Comparison of ENCODE assay signal across 1 cellular context in the genomic region with DNA sequence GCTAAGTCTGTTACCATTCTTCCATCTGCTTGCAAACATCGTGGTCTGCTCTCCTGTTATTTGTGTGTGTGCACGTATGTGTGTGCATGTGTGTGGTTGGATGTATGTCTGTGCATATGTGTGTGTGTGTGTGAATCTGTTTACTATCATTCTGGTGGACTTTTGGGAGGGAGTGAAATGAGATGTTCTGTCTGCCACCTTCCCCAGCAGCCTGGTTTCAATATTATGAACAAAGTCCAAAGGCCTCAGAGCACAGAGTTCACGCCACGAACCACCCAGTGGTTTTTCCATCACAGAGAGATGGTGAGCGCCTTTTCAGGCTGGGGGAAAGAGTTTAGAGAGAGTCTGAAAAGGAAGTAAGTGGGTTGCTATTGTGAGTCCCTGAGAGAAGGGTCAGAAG.
TF ChIP-seq lines count a peak whose summit lies in the region.

No MANE protein-coding gene starts in this region.

TF ChIP-seq in A549, 52 proteins besides CTCF, POLR2A, EP300 and RAD21 (continued from another document):
- TF ChIP-seq E2F6 (IDR thresholded peaks at IDR 0.05; ENCODE audit: borderline replicate concordance, low read depth) (no peak), POLR2AphosphoS2 (conservative IDR thresholded peaks at IDR 0.05; ENCODE audit: low read length) (no peak), KDM5A (IDR thresholded peaks at IDR 0.05) (no peak), HOXB13 (CRISPR knock-in tag; IDR thresholded peaks at IDR 0.05; ENCODE audit: low read depth) (no peak), EHMT2 (IDR thresholded peaks at IDR 0.05; ENCODE audit: low read depth) (no peak), HOXA7 (CRISPR knock-in tag; IDR thresholded peaks at IDR 0.05) (no peak)
TF ChIP-seq in A549: peak in this region for 0.
